Comparison of ENCODE assay signal across 20 cellular contexts in the genomic region with DNA sequence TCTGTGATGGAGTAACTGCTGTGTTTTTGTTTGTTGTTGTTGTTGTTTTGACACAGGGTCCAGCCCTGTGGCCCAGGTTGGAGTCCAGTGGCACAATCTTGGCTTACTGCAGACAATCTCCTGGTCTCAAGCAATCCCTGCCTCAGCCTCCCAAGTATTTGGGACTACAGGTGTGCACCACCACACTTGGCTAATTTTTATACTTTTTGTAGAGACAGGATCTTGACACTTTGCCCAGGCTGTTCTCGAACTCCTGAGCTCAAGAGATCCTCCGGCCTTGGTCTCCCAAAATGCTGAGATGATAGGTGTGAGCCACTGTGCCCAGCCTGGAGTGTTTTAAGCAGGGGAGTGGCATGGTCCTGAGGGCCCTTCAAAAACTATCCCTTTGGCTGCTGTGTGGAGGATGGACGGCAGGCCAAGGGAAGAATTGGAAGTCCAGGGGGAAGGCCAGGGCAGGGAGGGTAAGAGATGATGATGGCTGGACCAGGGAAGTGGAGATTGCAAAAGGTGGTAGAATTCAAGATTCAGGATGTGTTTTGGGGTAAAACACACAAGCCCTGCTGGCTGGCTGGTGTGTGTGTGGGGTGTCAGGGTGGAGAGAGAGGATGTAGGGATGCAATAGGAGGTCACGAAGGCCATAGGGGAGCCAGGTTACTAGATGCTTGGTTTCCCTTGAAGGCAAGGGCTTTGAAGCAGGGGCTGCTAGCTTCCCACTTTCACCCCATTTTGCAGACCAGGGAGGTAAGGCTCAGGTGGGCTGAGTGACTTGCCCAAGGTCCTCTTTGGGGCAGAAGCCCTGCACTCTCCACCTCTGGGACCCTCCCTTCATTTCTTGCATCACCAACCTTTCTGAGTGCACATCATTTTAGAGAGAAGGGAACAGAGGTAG. TPM values are rescaled to one million over a fixed set of nuclear protein-coding genes. Genes with fewer than 3 reads are reported as not detected.
DNase-seq lines count a peak whose midpoint lies in the region; ATAC-seq and TF ChIP-seq lines count a peak whose summit lies in the region.
"Had no signal": no experiment of that assay in that cellular context is flagged by ENCODE, and none has a peak within 500 bp of the region (broad histone marks: within the 10 kb centered on the region; RNA-seq: fewer than 3 reads in every experiment).

No MANE protein-coding gene starts in this region.

- POLR2A ChIA-PET in CD8-positive, alpha-beta memory T cell (lab: Charles Lee): no interaction called here
- POLR2A ChIA-PET in A673 (lab: Charles Lee; ENCODE audit: low non-redundant PET): no interaction called here

- BruUV-seq in A673 (replicated peaks; lab: Mats Ljungman, UMichigan): no TSS peak

- H3K4me1 ChIP-seq in CD8-positive, alpha-beta memory T cell (ENCODE audit: insufficient read depth, low read length): peaks cover 22% of the 10 kb centered on the region
- H3K4me1 ChIP-seq in left lung (peaks cover 12 to 31% of the 10 kb centered on the region in 2 donors), A673 (ENCODE audit: insufficient read depth, low read length, poor library complexity, severe bottlenecking) (peaks cover 4% of the 10 kb centered on the region)

- peaks cover 3 to 19% of the 10 kb centered on the region in 2 donors for H3K27me3 Mint-ChIP-seq in CD8-positive, alpha-beta memory T cell
- peaks cover 15% of the 10 kb centered on the region for H3K27me3 Mint-ChIP-seq in activated T-helper 1 cell treated with anti-CD3 and anti-CD28 coated beads, Interleukin-12 subunit alpha, Interleukin-12 subunit beta, Interleukin-2, Interleukin-4 antibody, amounts not matched to agents 30 ng/mL and 10 ng/mL and 1 ng/mL, durations not matched to agents 14 hours and 24 hours and 36 hours (ENCODE audit: insufficient read depth)
- no peaks in the 10 kb centered on the region for H3K27me3 Mint-ChIP-seq in stimulated activated memory B cell treated with anti-CD40 and anti-IgM and Interleukin-4, amounts not matched to agents 10 μg/mL and 1 μg/mL and 100 μg/mL, for 72 hours

- H3K27me3 ChIP-seq in CD8-positive, alpha-beta memory T cell (ENCODE audit: insufficient read depth, low read length, poor library complexity, severe bottlenecking): no peaks in the 10 kb centered on the region
- H3K27me3 ChIP-seq in left lung (peaks cover 0 to 3% of the 10 kb centered on the region in 2 donors), A673 (replicated peaks; ENCODE audit: insufficient read depth, low read depth, low read length, poor library complexity) (no peaks in the 10 kb centered on the region)

- no peaks in the 10 kb centered on the region for H3K9me3 Mint-ChIP-seq in CD8-positive, alpha-beta memory T cell
- no peaks in the 10 kb centered on the region for H3K9me3 Mint-ChIP-seq in activated T-helper 1 cell treated with anti-CD3 and anti-CD28 coated beads, Interleukin-12 subunit alpha, Interleukin-12 subunit beta, Interleukin-2, Interleukin-4 antibody, amounts not matched to agents 30 ng/mL and 10 ng/mL and 1 ng/mL, durations not matched to agents 14 hours and 24 hours and 36 hours
- H3K9me3 Mint-ChIP-seq in stimulated activated memory B cell treated with anti-CD40 and anti-IgM and Interleukin-4, amounts not matched to agents 10 μg/mL and 1 μg/mL and 100 μg/mL, for 72 hours: peaks cover 2% of the 10 kb centered on the region
- H3K9me3 Mint-ChIP-seq: activated B cell treated with CpG ODN at 0.5 μM for 24 hours; activated naive CD4-positive, alpha-beta T cell treated with anti-CD3 and anti-CD28 coated beads for 36 hours; effector memory CD8-positive, alpha-beta T cell; neural progenitor cell; T-cell had no signal

- peak overlapping the region in 4 of 7 donors; percentile 8 to 57 (median 27) for H3K4me3 Mint-ChIP-seq in CD8-positive, alpha-beta memory T cell
- no peak overlapping the region for H3K4me3 Mint-ChIP-seq in activated T-helper 1 cell treated with anti-CD3 and anti-CD28 coated beads, Interleukin-12 subunit alpha, Interleukin-12 subunit beta, Interleukin-2, Interleukin-4 antibody, amounts not matched to agents 30 ng/mL and 10 ng/mL and 1 ng/mL, durations not matched to agents 14 hours and 24 hours and 36 hours
- H3K4me3 Mint-ChIP-seq in stimulated activated memory B cell treated with anti-CD40 and anti-IgM and Interleukin-4, amounts not matched to agents 10 μg/mL and 1 μg/mL and 100 μg/mL, for 72 hours: no peak overlapping the region
- H3K4me3 Mint-ChIP-seq: activated naive CD4-positive, alpha-beta T cell treated with anti-CD3 and anti-CD28 coated beads for 36 hours; neural progenitor cell; T-cell had no signal

- H3K9me3 ChIP-seq in CD8-positive, alpha-beta memory T cell (ENCODE audit: low read length): no peaks in the 10 kb centered on the region
- H3K9me3 ChIP-seq in left lung: no peaks in the 10 kb centered on the region
- no peaks in the 10 kb centered on the region for H3K9me3 ChIP-seq in A673 (ENCODE audit: low read depth, low read length, poor library complexity, severe bottlenecking)

- H3K4me1 Mint-ChIP-seq in CD8-positive, alpha-beta memory T cell: peaks cover 6 to 13% (median 11%) of the 10 kb centered on the region in 3 donors
- H3K4me1 Mint-ChIP-seq in activated T-helper 1 cell treated with anti-CD3 and anti-CD28 coated beads, Interleukin-12 subunit alpha, Interleukin-12 subunit beta, Interleukin-2, Interleukin-4 antibody, amounts not matched to agents 30 ng/mL and 10 ng/mL and 1 ng/mL, durations not matched to agents 14 hours and 24 hours and 36 hours (ENCODE audit: low read depth): peaks cover 18% of the 10 kb centered on the region
- H3K4me1 Mint-ChIP-seq in stimulated activated memory B cell treated with anti-CD40 and anti-IgM and Interleukin-4, amounts not matched to agents 10 μg/mL and 1 μg/mL and 100 μg/mL, for 72 hours: peaks cover 33% of the 10 kb centered on the region

- TF ChIP-seq CTCF in left lung (IDR thresholded peaks at IDR 0.05) (no peak), A673 (conservative IDR thresholded peaks at IDR 0.05; ENCODE audit: low read depth, low read length) (no peak)

- H3K4me3 ChIP-seq in CD8-positive, alpha-beta memory T cell (ENCODE audit: low read length): no peak overlapping the region
- H3K4me3 ChIP-seq in left lung (no peak overlapping the region), A673 (ENCODE audit: low read depth, low read length, poor library complexity, severe bottlenecking) (no peak overlapping the region)
- H3K4me3 ChIP-seq: neural progenitor cell had no signal

- DNase-seq in CD8-positive, alpha-beta memory T cell: no peak
- no peak for DNase-seq in activated T-helper 1 cell treated with anti-CD3 and anti-CD28 coated beads, Interleukin-12 subunit alpha, Interleukin-12 subunit beta, Interleukin-2, Interleukin-4 antibody, amounts not matched to agents 30 ng/mL and 10 ng/mL and 1 ng/mL, durations not matched to agents 14 hours and 24 hours and 36 hours (ENCODE audit: low spot score)
- no peak for DNase-seq in left lung
- DNase-seq in A673 (ENCODE audit: low spot score): no peak
- DNase-seq in NCI-H526 (lab: John Stamatoyannopoulos, UW): no peak
- DNase-seq: activated B cell treated with CpG ODN at 0.5 μM for 24 hours; activated naive CD4-positive, alpha-beta T cell treated with anti-CD3 and anti-CD28 coated beads for 36 hours; AML-193; DMS153; effector memory CD8-positive, alpha-beta T cell; NCI-H2081; NCI-H748 treated with DMSO at 0.1 percent for 48 hours; stimulated activated naive CD4-positive, alpha-beta T cell treated with Interleukin-2 at 50 U/mL for 16 hours; T-cell had no signal

- ATAC-seq in left lung (no peak), GM21786 (IDR thresholded peaks at IDR 0.05; ENCODE audit: unreplicated experiment) (no peak), HG03196 (IDR thresholded peaks at IDR 0.05; ENCODE audit: unreplicated experiment) (no peak)
- no peak for ATAC-seq in stimulated activated memory B cell treated with anti-CD40 and anti-IgM and Interleukin-4, amounts not matched to agents 10 μg/mL and 1 μg/mL and 100 μg/mL, for 72 hours
- ATAC-seq: effector memory CD8-positive, alpha-beta T cell; T-cell had no signal

- H3K36me3 ChIP-seq in CD8-positive, alpha-beta memory T cell (ENCODE audit: insufficient read depth, low read length): no peaks in the 10 kb centered on the region
- H3K36me3 ChIP-seq in left lung (no peaks in the 10 kb centered on the region), A673 (ENCODE audit: insufficient read depth, low read length, poor library complexity, severe bottlenecking) (no peaks in the 10 kb centered on the region)
- H3K36me3 ChIP-seq: neural progenitor cell had no signal

- H3K27ac ChIP-seq in CD8-positive, alpha-beta memory T cell (ENCODE audit: low read depth, low read length): no peak overlapping the region
- peak overlapping the region; percentile 30 to 61 for H3K27ac ChIP-seq in left lung
- no peak overlapping the region for H3K27ac ChIP-seq in A673 (ENCODE audit: low read depth, low read length, poor library complexity, severe bottlenecking)
- H3K27ac ChIP-seq: neural progenitor cell had no signal

- peak overlapping the region in 3 of 8 donors; percentile 1 to 89 (median 84) for H3K27ac Mint-ChIP-seq in CD8-positive, alpha-beta memory T cell
- H3K27ac Mint-ChIP-seq in activated T-helper 1 cell treated with anti-CD3 and anti-CD28 coated beads, Interleukin-12 subunit alpha, Interleukin-12 subunit beta, Interleukin-2, Interleukin-4 antibody, amounts not matched to agents 30 ng/mL and 10 ng/mL and 1 ng/mL, durations not matched to agents 14 hours and 24 hours and 36 hours: peak overlapping the region; percentile 77
- peak overlapping the region; percentile 89 for H3K27ac Mint-ChIP-seq in stimulated activated memory B cell treated with anti-CD40 and anti-IgM and Interleukin-4, amounts not matched to agents 10 μg/mL and 1 μg/mL and 100 μg/mL, for 72 hours
- H3K27ac Mint-ChIP-seq: activated naive CD4-positive, alpha-beta T cell treated with anti-CD3 and anti-CD28 coated beads for 36 hours; neural progenitor cell had no signal

- intact Hi-C loops in activated T-helper 1 cell treated with anti-CD3 and anti-CD28 coated beads, Interleukin-12 subunit alpha, Interleukin-12 subunit beta, Interleukin-2, Interleukin-4 antibody, amounts not matched to agents 30 ng/mL and 10 ng/mL and 1 ng/mL, durations not matched to agents 14 hours and 24 hours and 36 hours (cut with micrococcal nuclease): loop anchor here (5.0 kb wide), 1 partner anchor 304 kb away; no protein-coding TSS in a partner anchor
- intact Hi-C loops in left lung (cut with DNase I) (loop anchor here (2.0 to 10.0 kb wide), 3 partner anchors 112 to 214 kb away; no protein-coding TSS in a partner anchor), A673 (cut with micrococcal nuclease; ENCODE audit: unreplicated experiment) (no loop called here)

- CTCF ChIA-PET in CD8-positive, alpha-beta memory T cell (lab: Charles Lee): interaction anchor here (1.0 to 10.0 kb wide), 6 partner anchors 12 to 217 kb away, joined by 3 to 127 read pairs (median 4); a partner anchor contains a TSS
- CTCF ChIA-PET in A673 (lab: Charles Lee): interaction anchor here (0.6 to 3.1 kb wide), 2 partner anchors 114 to 214 kb away, joined by 5 to 13 read pairs; no protein-coding TSS in a partner anchor

- H3K36me3 Mint-ChIP-seq in CD8-positive, alpha-beta memory T cell: no peaks in the 10 kb centered on the region
- no peaks in the 10 kb centered on the region for H3K36me3 Mint-ChIP-seq in activated T-helper 1 cell treated with anti-CD3 and anti-CD28 coated beads, Interleukin-12 subunit alpha, Interleukin-12 subunit beta, Interleukin-2, Interleukin-4 antibody, amounts not matched to agents 30 ng/mL and 10 ng/mL and 1 ng/mL, durations not matched to agents 14 hours and 24 hours and 36 hours (ENCODE audit: low read depth)
- peaks cover 5% of the 10 kb centered on the region for H3K36me3 Mint-ChIP-seq in stimulated activated memory B cell treated with anti-CD40 and anti-IgM and Interleukin-4, amounts not matched to agents 10 μg/mL and 1 μg/mL and 100 μg/mL, for 72 hours
- H3K36me3 Mint-ChIP-seq: neural progenitor cell, T-cell had no signal

RNA-seq across cellular contexts. Expression of a gene that starts 18.8 kb away (rescaled TPM):
- under 1 TPM in 1 of 2 experiments, not detected in 1; 0.49 TPM for total RNA-seq in CD8-positive, alpha-beta memory T cell
- polyA plus RNA-seq in CD8-positive, alpha-beta memory T cell: 0.72 TPM
- 0.26 TPM in 1 of 2 replicates, not detected in the other for total RNA-seq in activated T-helper 1 cell treated with anti-CD3 and anti-CD28 coated beads, Interleukin-12 subunit alpha, Interleukin-12 subunit beta, Interleukin-2, Interleukin-4 antibody, amounts not matched to agents 30 ng/mL and 10 ng/mL and 1 ng/mL, durations not matched to agents 14 hours and 24 hours and 36 hours
- total RNA-seq in left lung (10 to 100 TPM; 50.6 to 70.6 TPM), A673 (2021) (1.1 and 1.5 TPM in 2 replicates)
- total RNA-seq: activated B cell treated with CpG ODN at 0.5 μM for 24 hours had no signal

RNA-seq across cellular contexts. Expression of a gene that starts 55.3 kb away (rescaled TPM):
- 10 to 100 TPM; 49.5 to 52.6 TPM for total RNA-seq in CD8-positive, alpha-beta memory T cell
- not detected for polyA plus RNA-seq in CD8-positive, alpha-beta memory T cell
- total RNA-seq in activated T-helper 1 cell treated with anti-CD3 and anti-CD28 coated beads, Interleukin-12 subunit alpha, Interleukin-12 subunit beta, Interleukin-2, Interleukin-4 antibody, amounts not matched to agents 30 ng/mL and 10 ng/mL and 1 ng/mL, durations not matched to agents 14 hours and 24 hours and 36 hours: 11.4 and 11.5 TPM in 2 replicates
- total RNA-seq in left lung (1 to 10 TPM; 1.6 to 2.4 TPM), A673 (2021) (not detected in 2 replicates)
- total RNA-seq: bronchial epithelial cell, RPMI7951 had no signal

RNA-seq across cellular contexts. Expression of a gene that starts 58.2 kb away (rescaled TPM):
- total RNA-seq in CD8-positive, alpha-beta memory T cell: 10 to 100 TPM; 29.9 to 30.1 TPM
- 112 TPM for polyA plus RNA-seq in CD8-positive, alpha-beta memory T cell
- total RNA-seq in activated T-helper 1 cell treated with anti-CD3 and anti-CD28 coated beads, Interleukin-12 subunit alpha, Interleukin-12 subunit beta, Interleukin-2, Interleukin-4 antibody, amounts not matched to agents 30 ng/mL and 10 ng/mL and 1 ng/mL, durations not matched to agents 14 hours and 24 hours and 36 hours: 29.1 and 29.7 TPM in 2 replicates
- total RNA-seq in left lung (10 to 100 TPM; 51.4 to 69.3 TPM), A673 (2021) (33.1 and 35.1 TPM in 2 replicates)

Comparison
In these comparisons a context has a peak if more than half of its experiments do, and no peak if none do; other contexts are left out.
1. H3K27ac ChIP-seq: peak in left lung (2 of 2); none in CD8-positive, alpha-beta memory T cell (single experiment) and A673 (single experiment).
2. H3K4me3 Mint-ChIP-seq: peak in CD8-positive, alpha-beta memory T cell (4 of 7); none in activated T-helper 1 cell treated with anti-CD3 and anti-CD28 coated beads, Interleukin-12 subunit alpha, Interleukin-12 subunit beta, Interleukin-2, Interleukin-4 antibody, amounts not matched to agents 30 ng/mL and 10 ng/mL and 1 ng/mL, durations not matched to agents 14 hours and 24 hours and 36 hours (single experiment) and stimulated activated memory B cell treated with anti-CD40 and anti-IgM and Interleukin-4, amounts not matched to agents 10 μg/mL and 1 μg/mL and 100 μg/mL, for 72 hours (single experiment).
3. RNA of a gene that starts 18.8 kb away (total RNA-seq): 50.6 to 70.6 TPM in left lung; 1.1 to 1.5 TPM in A673, 0.49 TPM in CD8-positive, alpha-beta memory T cell and 0.26 TPM in activated T-helper 1 cell treated with anti-CD3 and anti-CD28 coated beads, Interleukin-12 subunit alpha, Interleukin-12 subunit beta, Interleukin-2, Interleukin-4 antibody, amounts not matched to agents 30 ng/mL and 10 ng/mL and 1 ng/mL, durations not matched to agents 14 hours and 24 hours and 36 hours; every median in the first group is over 10 times any median in the second.